ENCODE assay signal across 11 cellular contexts in the genomic region with DNA sequence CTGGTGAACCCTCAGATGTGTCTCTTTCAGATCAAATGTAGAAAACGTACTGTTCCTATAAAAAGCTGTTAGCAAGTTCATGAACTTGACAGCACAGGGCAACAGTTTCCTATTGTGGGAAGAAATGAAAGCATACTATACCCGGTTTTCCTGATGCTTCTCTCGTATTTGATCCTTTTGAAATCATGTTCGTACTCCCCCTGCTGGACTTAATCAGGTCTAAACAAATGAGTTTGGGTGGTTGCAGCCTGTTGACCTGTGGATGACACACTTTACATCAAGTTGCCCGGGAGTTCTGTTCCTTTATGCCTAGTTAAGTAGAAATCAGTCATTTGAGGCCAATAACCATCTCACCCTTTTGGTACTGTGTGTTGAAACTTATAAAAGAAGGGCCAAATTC.
DNase-seq lines count a peak whose midpoint lies in the region; ATAC-seq and TF ChIP-seq lines count a peak whose summit lies in the region.
"Had no signal": no experiment of that assay in that cellular context is flagged by ENCODE, and none has a peak within 500 bp of the region (broad histone marks: within the 10 kb centered on the region; RNA-seq: fewer than 3 reads in every experiment).

No MANE protein-coding gene starts in this region.

- no peaks in the 10 kb centered on the region for H3K27me3 ChIP-seq in HCT116 (ENCODE audit: insufficient read depth, low read length)

- H3K4me3 ChIP-seq in HCT116 (replicated peaks in 1 of 2; ENCODE audit: low read depth in 1 of 2, low read length in 2 of 2): no peak overlapping the region
- no peak overlapping the region for H3K4me3 ChIP-seq in fibroblast of the aortic adventitia (ENCODE audit: low read depth, low read length)

- H3K36me3 ChIP-seq in HCT116 (ENCODE audit: control insufficient read depth in 1 of 2, insufficient read depth in 2 of 2, low read length in 2 of 2): no peaks in the 10 kb centered on the region

- DNase-seq in COLO829 (ENCODE audit: low spot score): peak; percentile 8
- no peak for DNase-seq in HCT116 (ENCODE audit: low read depth, low spot score)
- peak; percentile 68 for DNase-seq in RKO (ENCODE audit: low spot score)
- peak; percentile 28 for DNase-seq in fibroblast of the aortic adventitia (ENCODE audit: low read depth)
- no peak for DNase-seq in activated gamma-delta T cell treated with Interleukin-2 at 50 U/mL for 16 hours
- DNase-seq in NK-92 treated with Interleukin-12 subunit alpha and Interleukin-12 subunit beta, amount 100 ng/mL, for 24 hours (lab: John Stamatoyannopoulos, UW): no peak
- DNase-seq: amniotic stem cell; left ventricle myocardium superior; stimulated activated CD4-positive, alpha-beta T cell treated with anti-CD3 and anti-CD28 coated beads, Interleukin-1b, Interleukin-23, amount 100 ng/mL, for 48 hours had no signal

- intact Hi-C loops in HCT116 (cut with micrococcal nuclease): no loop called here

- H4K20me1 ChIP-seq in HCT116 (ENCODE audit: insufficient read depth): no peaks in the 10 kb centered on the region

- no peaks in the 10 kb centered on the region for H3K4me1 ChIP-seq in HCT116 (ENCODE audit: control insufficient read depth in 1 of 2, insufficient read depth in 2 of 2, low read length in 2 of 2)

- ATAC-seq in HCT116 (no peak), HG03520 (IDR thresholded peaks at IDR 0.05; ENCODE audit: unreplicated experiment) (no peak), esophagus mucosa (no peak)
- ATAC-seq: left ventricle myocardium superior had no signal

- TF ChIP-seq RAD21 in HCT116 (IDR thresholded peaks at IDR 0.05; ENCODE audit: low read depth): no peak

- CTCF ChIA-PET in HCT116 (lab: Charles Lee): no interaction called here

- no peak for TF ChIP-seq POLR2A in HCT116 (IDR thresholded peaks at IDR 0.05; ENCODE audit: borderline replicate concordance, extremely low read depth, insufficient read depth, insufficient read length)

- POLR2A ChIA-PET in HCT116 (lab: Charles Lee): no interaction called here

- H2AFZ ChIP-seq in HCT116 (ENCODE audit: low read depth, low read length, poor library complexity, severe bottlenecking): no peak overlapping the region

- no peak overlapping the region for H3K4me2 ChIP-seq in HCT116 (ENCODE audit: low read length)

- H3K9me2 ChIP-seq in HCT116 (ENCODE audit: insufficient read depth): no peaks in the 10 kb centered on the region

- 0 out of 6 replicates have a peak, but pooled peaks of 2 of the 3 experiments have one; percentile 5 to 10 for TF ChIP-seq CTCF in HCT116 (IDR thresholded peaks at IDR 0.05 in 2 of 3, conservative IDR thresholded peaks at IDR 0.05 in 1 of 3; ENCODE audit: borderline replicate concordance in 1 of 3, insufficient read depth in 1 of 3, low read depth in 2 of 3, low read length in 2 of 3)
- peak; percentile 24 for TF ChIP-seq CTCF in fibroblast of the aortic adventitia (IDR thresholded peaks at IDR 0.05; ENCODE audit: insufficient read depth, low read length)

- RAD21 ChIA-PET in HCT116 (lab: Charles Lee; ENCODE audit: low non-redundant PET in 1 of 2, low total read pairs in 2 of 2, uncharacterized antibody in 2 of 2, unreplicated experiment in 2 of 2): no interaction called here

- no peaks in the 10 kb centered on the region for H3K79me2 ChIP-seq in HCT116 (ENCODE audit: insufficient read depth, low read length)

- peaks cover 9 to 29% of the 10 kb centered on the region in 2 experiments; a peak in 2 of 4 replicates for H3K9me3 ChIP-seq in HCT116 (ENCODE audit: control insufficient read depth in 1 of 2, insufficient read depth in 1 of 2, low read depth in 1 of 2, low read length in 2 of 2)

- no peak overlapping the region for H3K9ac ChIP-seq in HCT116 (ENCODE audit: low read length)

- H3K27ac ChIP-seq in HCT116 (ENCODE audit: low read depth, low read length): no peak overlapping the region

- no TSS peak for BruUV-seq in HCT116 (replicated peaks; lab: Mats Ljungman, UMichigan)

TF ChIP-seq in HCT116, 20 proteins besides CTCF, POLR2A, EP300 and RAD21:
- no peak for TF ChIP-seq EZH2phosphoT487 (IDR thresholded peaks at IDR 0.05; ENCODE audit: borderline replicate concordance)
- TF ChIP-seq ELF1 (IDR thresholded peaks at IDR 0.05; ENCODE audit: borderline replicate concordance, low read depth): no peak
- TF ChIP-seq TCF7L2 (IDR thresholded peaks at IDR 0.05; ENCODE audit: borderline replicate concordance, extremely low read depth, insufficient read depth, insufficient read length): no peak
- TF ChIP-seq YY1 (IDR thresholded peaks at IDR 0.05; ENCODE audit: extremely low read depth, insufficient replicate concordance, low read depth, low read length): no peak
- TF ChIP-seq EGR1 (IDR thresholded peaks at IDR 0.05; ENCODE audit: low read depth): no peak
- TF ChIP-seq, protein P1, sequence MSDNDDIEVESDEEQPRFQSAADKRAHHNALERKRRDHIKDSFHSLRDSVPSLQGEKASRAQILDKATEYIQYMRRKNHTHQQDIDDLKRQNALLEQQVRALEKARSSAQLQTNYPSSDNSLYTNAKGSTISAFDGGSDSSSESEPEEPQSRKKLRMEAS (IDR thresholded peaks at IDR 0.05): no peak
- TF ChIP-seq EZH2 (IDR thresholded peaks at IDR 0.05): no peak
- TF ChIP-seq FOSL1 (IDR thresholded peaks at IDR 0.05; ENCODE audit: low read depth): no peak
- TF ChIP-seq SIN3A (IDR thresholded peaks at IDR 0.05; ENCODE audit: low read depth): no peak
- TF ChIP-seq POLR2AphosphoS5 (IDR thresholded peaks at IDR 0.05; ENCODE audit: low read depth, low read length): no peak
- TF ChIP-seq, protein P2, sequence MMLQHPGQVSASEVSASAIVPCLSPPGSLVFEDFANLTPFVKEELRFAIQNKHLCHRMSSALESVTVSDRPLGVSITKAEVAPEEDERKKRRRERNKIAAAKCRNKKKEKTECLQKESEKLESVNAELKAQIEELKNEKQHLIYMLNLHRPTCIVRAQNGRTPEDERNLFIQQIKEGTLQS (IDR thresholded peaks at IDR 0.05): no peak
- no peak for TF ChIP-seq SP1 (IDR thresholded peaks at IDR 0.05; ENCODE audit: low read depth)
- no peak for TF ChIP-seq CEBPB (IDR thresholded peaks at IDR 0.05; ENCODE audit: low read depth)
- TF ChIP-seq SRF (IDR thresholded peaks at IDR 0.05; ENCODE audit: low read depth): no peak
- no peak for TF ChIP-seq CBX3 (IDR thresholded peaks at IDR 0.05; ENCODE audit: low read depth)
- no peak for TF ChIP-seq ZNF274 (IDR thresholded peaks at IDR 0.05; ENCODE audit: low read depth, low read length)
- TF ChIP-seq, protein P3, sequence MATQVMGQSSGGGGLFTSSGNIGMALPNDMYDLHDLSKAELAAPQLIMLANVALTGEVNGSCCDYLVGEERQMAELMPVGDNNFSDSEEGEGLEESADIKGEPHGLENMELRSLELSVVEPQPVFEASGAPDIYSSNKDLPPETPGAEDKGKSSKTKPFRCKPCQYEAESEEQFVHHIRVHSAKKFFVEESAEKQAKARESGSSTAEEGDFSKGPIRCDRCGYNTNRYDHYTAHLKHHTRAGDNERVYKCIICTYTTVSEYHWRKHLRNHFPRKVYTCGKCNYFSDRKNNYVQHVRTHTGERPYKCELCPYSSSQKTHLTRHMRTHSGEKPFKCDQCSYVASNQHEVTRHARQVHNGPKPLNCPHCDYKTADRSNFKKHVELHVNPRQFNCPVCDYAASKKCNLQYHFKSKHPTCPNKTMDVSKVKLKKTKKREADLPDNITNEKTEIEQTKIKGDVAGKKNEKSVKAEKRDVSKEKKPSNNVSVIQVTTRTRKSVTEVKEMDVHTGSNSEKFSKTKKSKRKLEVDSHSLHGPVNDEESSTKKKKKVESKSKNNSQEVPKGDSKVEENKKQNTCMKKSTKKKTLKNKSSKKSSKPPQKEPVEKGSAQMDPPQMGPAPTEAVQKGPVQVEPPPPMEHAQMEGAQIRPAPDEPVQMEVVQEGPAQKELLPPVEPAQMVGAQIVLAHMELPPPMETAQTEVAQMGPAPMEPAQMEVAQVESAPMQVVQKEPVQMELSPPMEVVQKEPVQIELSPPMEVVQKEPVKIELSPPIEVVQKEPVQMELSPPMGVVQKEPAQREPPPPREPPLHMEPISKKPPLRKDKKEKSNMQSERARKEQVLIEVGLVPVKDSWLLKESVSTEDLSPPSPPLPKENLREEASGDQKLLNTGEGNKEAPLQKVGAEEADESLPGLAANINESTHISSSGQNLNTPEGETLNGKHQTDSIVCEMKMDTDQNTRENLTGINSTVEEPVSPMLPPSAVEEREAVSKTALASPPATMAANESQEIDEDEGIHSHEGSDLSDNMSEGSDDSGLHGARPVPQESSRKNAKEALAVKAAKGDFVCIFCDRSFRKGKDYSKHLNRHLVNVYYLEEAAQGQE (IDR thresholded peaks at IDR 0.05; ENCODE audit: low read depth): no peak
TF ChIP-seq in HCT116: peak in this region for 0.

Comparison
In these comparisons a context has a peak if more than half of its experiments do, and no peak if none do; other contexts are left out.
1. DNase-seq: peak in COLO829 (single experiment), RKO (single experiment) and fibroblast of the aortic adventitia (single experiment); none in HCT116 (single experiment), activated gamma-delta T cell treated with Interleukin-2 at 50 U/mL for 16 hours (single experiment) and NK-92 treated with Interleukin-12 subunit alpha and Interleukin-12 subunit beta, amount 100 ng/mL, for 24 hours (single experiment).